ENCODE assay signal across 8 cellular contexts in genomic region chr14:24441485-24441884, GRCh38. TPM values are rescaled to one million over a fixed set of nuclear protein-coding genes. Genes with fewer than 3 reads are reported as not detected.
DNase-seq lines count a peak whose midpoint lies in the region; ATAC-seq, FAIRE-seq and TF ChIP-seq lines count a peak whose summit lies in the region.

No MANE protein-coding gene starts in this region.

- H3K4ac ChIP-seq in trophoblast cell (ENCODE audit: low read depth, low read length): no peak overlapping the region

- H3K4me3 ChIP-seq in DND-41 (ENCODE audit: low read depth in 1 of 2, low read length in 2 of 2) (peak overlapping the region; percentile 56 to 64), Peyer's patch (peak overlapping the region; percentile 53 to 79 (median 66)), endothelial cell of umbilical vein (replicated peaks in 1 of 3; ENCODE audit: insufficient read depth in 1 of 3, low read depth in 1 of 3, low read length in 3 of 3) (peak overlapping the region in 2 of 3 experiments; percentile 40 to 88), trophoblast cell (ENCODE audit: low read depth, low read length) (no peak overlapping the region)

- TF ChIP-seq POLR2A in Peyer's patch (IDR thresholded peaks at IDR 0.05): no peak
- no peak for TF ChIP-seq POLR2A in endothelial cell of umbilical vein (IDR thresholded peaks at IDR 0.05; ENCODE audit: low read depth, low read length)

- BruUV-seq in endothelial cell of umbilical vein (replicated peaks; lab: Mats Ljungman, UMichigan): TSS peak; percentile 52

- no peak overlapping the region for H3K14ac ChIP-seq in trophoblast cell (ENCODE audit: low read length)

- H3K27me3 ChIP-seq in DND-41 (ENCODE audit: insufficient read depth, low read length, poor library complexity): no peaks in the 10 kb centered on the region
- no peaks in the 10 kb centered on the region for H3K27me3 ChIP-seq in Peyer's patch
- no peaks in the 10 kb centered on the region for H3K27me3 ChIP-seq in endothelial cell of umbilical vein (ENCODE audit: control insufficient read depth in 2 of 2, insufficient read depth in 2 of 2, low read length in 2 of 2)
- H3K27me3 ChIP-seq in trophoblast cell (ENCODE audit: insufficient read depth, low read length): no peaks in the 10 kb centered on the region

- H2AFZ ChIP-seq in DND-41 (ENCODE audit: low read depth, low read length) (no peak overlapping the region), endothelial cell of umbilical vein (ENCODE audit: low read depth, low read length) (no peak overlapping the region), trophoblast cell (ENCODE audit: insufficient read depth, low read length, poor library complexity) (no peak overlapping the region)

- no peak overlapping the region for H2AK5ac ChIP-seq in trophoblast cell (ENCODE audit: low read length)

- dilution Hi-C loops in endothelial cell of umbilical vein (cut with MboI; ENCODE audit: extremely low pct_ligation_motif_present, low sequenced_read_pairs): no loop called here

- H2BK120ac ChIP-seq in trophoblast cell (ENCODE audit: insufficient read depth, low read length, poor library complexity): no peak overlapping the region

- H3K27ac ChIP-seq in DND-41 (ENCODE audit: low read length) (peak overlapping the region; percentile 89), Peyer's patch (peak overlapping the region; percentile 92 to 100 (median 95)), endothelial cell of umbilical vein (ENCODE audit: insufficient read depth, low read depth, low read length) (peak overlapping the region; percentile 98), trophoblast cell (ENCODE audit: low read depth, low read length) (no peak overlapping the region)

- no peak overlapping the region for H4K12ac ChIP-seq in trophoblast cell (ENCODE audit: low read depth, low read length)

- POLR2A ChIA-PET in endothelial cell of umbilical vein (lab: Charles Lee): interaction anchor here (0.5 to 1.5 kb wide), 4 partner anchors 10 to 353 kb away, joined by 3 to 5 read pairs (median 4); partner anchors contain the start of genes CBLN3 and KHNYN

- no peak overlapping the region for H2BK12ac ChIP-seq in trophoblast cell (ENCODE audit: low read length)

- no peak overlapping the region for H3K23ac ChIP-seq in trophoblast cell (ENCODE audit: low read length)

- H3K18ac ChIP-seq in trophoblast cell (ENCODE audit: low read length): no peak overlapping the region

- peaks cover 14% of the 10 kb centered on the region; the same call in 1 of the 2 replicates for H4K20me1 ChIP-seq in DND-41 (ENCODE audit: insufficient read depth, low read length)
- H4K20me1 ChIP-seq in endothelial cell of umbilical vein (replicated peaks; ENCODE audit: control insufficient read depth, extremely low read depth, insufficient read depth, low read length): no peaks in the 10 kb centered on the region

- WGBS in trophoblast cell (ENCODE audit: extremely low coverage, insufficient coverage, insufficient read length): no CpG with 5 or more reads among the region's 5 CpGs

- H2BK5ac ChIP-seq in trophoblast cell (ENCODE audit: low read depth, low read length, poor library complexity): no peak overlapping the region

- no peak overlapping the region for H4K8ac ChIP-seq in trophoblast cell (ENCODE audit: low read depth, low read length)

- no peak for TF ChIP-seq CTCF in DND-41 (IDR thresholded peaks at IDR 0.05; ENCODE audit: borderline replicate concordance, extremely low read depth, low read length, poor library complexity, severe bottlenecking)
- TF ChIP-seq CTCF in Peyer's patch (IDR thresholded peaks at IDR 0.05): no peak
- no peak for TF ChIP-seq CTCF in endothelial cell of umbilical vein (IDR thresholded peaks at IDR 0.05; ENCODE audit: extremely low read depth in 1 of 2, insufficient read depth in 1 of 2, low read depth in 1 of 2, low read length in 2 of 2)

- CTCF ChIA-PET in endothelial cell of umbilical vein (lab: Charles Lee): interaction anchor here (1.1 to 2.2 kb wide), 6 partner anchors 10 to 145 kb away, joined by 3 to 31 read pairs (median 8); no protein-coding TSS in a partner anchor

- H3K4me2 ChIP-seq in DND-41 (ENCODE audit: insufficient read depth, low read length) (peak overlapping the region; percentile 94), endothelial cell of umbilical vein (ENCODE audit: insufficient read depth, low read length) (peak overlapping the region; percentile 76), trophoblast cell (ENCODE audit: low read length) (peak overlapping the region; percentile 93)

- H3K79me2 ChIP-seq in DND-41 (ENCODE audit: insufficient read depth, low read length) (peaks cover 36% of the 10 kb centered on the region), endothelial cell of umbilical vein (ENCODE audit: control insufficient read depth, insufficient read depth, low read length) (peaks cover 2% of the 10 kb centered on the region), trophoblast cell (ENCODE audit: control insufficient read depth, insufficient read depth, low read length, poor library complexity) (peaks cover 6% of the 10 kb centered on the region)

- H3K9ac ChIP-seq in DND-41 (ENCODE audit: low read depth, low read length) (peak overlapping the region; percentile 80), endothelial cell of umbilical vein (replicated peaks; ENCODE audit: extremely low read depth, insufficient read depth, low read length) (no peak overlapping the region), trophoblast cell (ENCODE audit: low read length) (no peak overlapping the region)

- ATAC-seq in DND-41 (ENCODE audit: insufficient read depth, low read depth) (no peak), HG03442 (IDR thresholded peaks at IDR 0.05; ENCODE audit: unreplicated experiment) (no peak)

- H3K36me3 ChIP-seq in DND-41 (ENCODE audit: insufficient read depth, low read length): peaks cover 49% of the 10 kb centered on the region
- peaks cover 0 to 47% (median 0%) of the 10 kb centered on the region in 3 donors for H3K36me3 ChIP-seq in Peyer's patch
- H3K36me3 ChIP-seq in endothelial cell of umbilical vein (ENCODE audit: control insufficient read depth in 2 of 2, extremely low read depth in 1 of 2, insufficient read depth in 2 of 2, low read length in 2 of 2): peaks cover 7 to 23% of the 10 kb centered on the region in 2 experiments
- peaks cover 26 to 40% of the 10 kb centered on the region in 2 experiments for H3K36me3 ChIP-seq in trophoblast cell (ENCODE audit: control insufficient read depth in 1 of 2, insufficient read depth in 2 of 2, low read length in 2 of 2)

- no peak overlapping the region for H4K91ac ChIP-seq in trophoblast cell (ENCODE audit: low read depth, low read length)

- H3K9me3 ChIP-seq in DND-41 (ENCODE audit: insufficient read depth, low read length, severe bottlenecking) (no peaks in the 10 kb centered on the region), Peyer's patch (no peaks in the 10 kb centered on the region), endothelial cell of umbilical vein (replicated peaks; ENCODE audit: control insufficient read depth, insufficient read depth, low read length) (no peaks in the 10 kb centered on the region), trophoblast cell (ENCODE audit: insufficient read depth, low read depth, low read length) (no peaks in the 10 kb centered on the region)

- no peak for FAIRE-seq in endothelial cell of umbilical vein (lab: Jason Lieb, UNC)

- DNase-seq in DND-41 (no peak), Peyer's patch (no peak), endothelial cell of umbilical vein (ENCODE audit: low read depth, low spot score) (no peak), trophoblast cell (no peak), nucleus accumbens (lab: John Stamatoyannopoulos, UW) (no peak), NCI-H510A treated with DMSO at 0.1 percent for 48 hours (lab: John Stamatoyannopoulos, UW) (no peak), NCI-H446 treated with DMSO at 0.1 percent for 48 hours (lab: John Stamatoyannopoulos, UW) (no peak)

- H3K79me1 ChIP-seq in trophoblast cell (ENCODE audit: low read length): peaks cover 9% of the 10 kb centered on the region

- peaks cover 44% of the 10 kb centered on the region for H3K4me1 ChIP-seq in DND-41 (ENCODE audit: insufficient read depth, low read length)
- peaks cover 4 to 34% (median 5%) of the 10 kb centered on the region in 4 donors for H3K4me1 ChIP-seq in Peyer's patch
- peaks cover 33% of the 10 kb centered on the region for H3K4me1 ChIP-seq in endothelial cell of umbilical vein (ENCODE audit: control insufficient read depth, extremely low read depth, insufficient read depth, low read length)
- peaks cover 4 to 6% of the 10 kb centered on the region in 2 experiments for H3K4me1 ChIP-seq in trophoblast cell (ENCODE audit: control insufficient read depth in 1 of 2, insufficient read depth in 2 of 2, low read length in 2 of 2)

- no peaks in the 10 kb centered on the region for H3K9me1 ChIP-seq in endothelial cell of umbilical vein (replicated peaks; ENCODE audit: control insufficient read depth, extremely low read depth, insufficient read depth, low read length)

- intact Hi-C loops in endothelial cell of umbilical vein (cut with micrococcal nuclease): loop anchor here (10.0 kb wide), 1 partner anchor 953 kb away; no protein-coding TSS in a partner anchor

RNA-seq across cellular contexts. Expression of gene SDR39U1, which starts 1.1 kb away (rescaled TPM):
- total RNA-seq in Peyer's patch: 10 to 100 TPM; 25.7 to 98.2 (median 48.9) TPM
- total RNA-seq in endothelial cell of umbilical vein: 38.6 and 40.2 TPM in 2 replicates
- polyA plus RNA-seq in endothelial cell of umbilical vein: 72.6 and 89.8 TPM in 2 replicates
- 52.3 and 53.0 TPM in 2 replicates for polyA plus RNA-seq in endothelial cell of umbilical vein (2011; cell fraction: cytosol; rRNA removed)
- polyA plus RNA-seq in endothelial cell of umbilical vein (2011; cell fraction: nucleus; rRNA removed): 192 and 200 TPM in 2 replicates
- 25.9 and 26.8 TPM in 2 replicates for polyA plus RNA-seq in endothelial cell of umbilical vein (2012)
- polyA minus RNA-seq in endothelial cell of umbilical vein: 17.2 and 18.1 TPM in 2 replicates
- polyA minus RNA-seq in endothelial cell of umbilical vein (2011; cell fraction: cytosol; rRNA and poly(A)+ RNA removed): 19.7 TPM
- 31.2 and 39.9 TPM in 2 replicates for polyA minus RNA-seq in endothelial cell of umbilical vein (2011; cell fraction: nucleus; rRNA and poly(A)+ RNA removed)
- polyA plus RNA-seq in trophoblast cell (2013): 25.9 and 26.1 TPM in 2 replicates

RNA-seq across cellular contexts. Expression of gene KHNYN, which starts 11.7 kb away (rescaled TPM):
- total RNA-seq in Peyer's patch (100 to 1,000 TPM in 2 of 4 donors, 10 to 100 TPM in 2; 80.9 to 129 (median 113) TPM), endothelial cell of umbilical vein (63.3 and 66.7 TPM in 2 replicates)
- polyA plus RNA-seq in endothelial cell of umbilical vein: 25.2 and 25.4 TPM in 2 replicates
- polyA plus RNA-seq in endothelial cell of umbilical vein (2011; cell fraction: cytosol; rRNA removed): 19.6 and 24.3 TPM in 2 replicates
- 99.3 and 103 TPM in 2 replicates for polyA plus RNA-seq in endothelial cell of umbilical vein (2011; cell fraction: nucleus; rRNA removed)
- 39.1 and 39.8 TPM in 2 replicates for polyA plus RNA-seq in endothelial cell of umbilical vein (2012)
- 59.9 and 60.3 TPM in 2 replicates for polyA minus RNA-seq in endothelial cell of umbilical vein
- polyA minus RNA-seq in endothelial cell of umbilical vein (2011; cell fraction: cytosol; rRNA and poly(A)+ RNA removed): 7.4 TPM
- 72.1 and 82.5 TPM in 2 replicates for polyA minus RNA-seq in endothelial cell of umbilical vein (2011; cell fraction: nucleus; rRNA and poly(A)+ RNA removed)
- polyA plus RNA-seq in trophoblast cell (2013): 24.7 and 26.0 TPM in 2 replicates

RNA-seq across cellular contexts. Expression of gene CBLN3, which starts 12.0 kb away (rescaled TPM):
- total RNA-seq in Peyer's patch (1 to 10 TPM in 1 of 4 donors, under 1 TPM in 1, not detected in 2; 0.94 to 4.3 TPM), endothelial cell of umbilical vein (5.0 and 8.6 TPM in 2 replicates)
- 7.8 and 7.9 TPM in 2 replicates for polyA plus RNA-seq in endothelial cell of umbilical vein
- polyA plus RNA-seq in endothelial cell of umbilical vein (2011; cell fraction: cytosol; rRNA removed): 3.4 and 4.2 TPM in 2 replicates
- polyA plus RNA-seq in endothelial cell of umbilical vein (2011; cell fraction: nucleus; rRNA removed): 27.9 and 31.3 TPM in 2 replicates
- 4.2 and 5.1 TPM in 2 replicates for polyA plus RNA-seq in endothelial cell of umbilical vein (2012)
- 4.4 and 6.1 TPM in 2 replicates for polyA minus RNA-seq in endothelial cell of umbilical vein
- not detected for polyA minus RNA-seq in endothelial cell of umbilical vein (2011; cell fraction: cytosol; rRNA and poly(A)+ RNA removed)
- 6.4 and 8.2 TPM in 2 replicates for polyA minus RNA-seq in endothelial cell of umbilical vein (2011; cell fraction: nucleus; rRNA and poly(A)+ RNA removed)
- polyA plus RNA-seq in trophoblast cell (2013): 0.46 and 0.67 TPM in 2 replicates

RNA-seq across cellular contexts. Expression of gene NYNRIN, which starts 42.7 kb away (rescaled TPM):
- 10 to 100 TPM in 2 of 4 donors, 1 to 10 TPM in 2; 3.2 to 15.5 (median 10.3) TPM for total RNA-seq in Peyer's patch
- total RNA-seq in endothelial cell of umbilical vein: 42.8 and 45.1 TPM in 2 replicates
- polyA plus RNA-seq in endothelial cell of umbilical vein: 37.2 and 38.8 TPM in 2 replicates
- polyA plus RNA-seq in endothelial cell of umbilical vein (2011; cell fraction: cytosol; rRNA removed): 27.6 and 28.6 TPM in 2 replicates
- 59.8 and 66.2 TPM in 2 replicates for polyA plus RNA-seq in endothelial cell of umbilical vein (2011; cell fraction: nucleus; rRNA removed)
- 25.5 and 35.2 TPM in 2 replicates for polyA plus RNA-seq in endothelial cell of umbilical vein (2012)
- 56.5 and 59.7 TPM in 2 replicates for polyA minus RNA-seq in endothelial cell of umbilical vein
- not detected for polyA minus RNA-seq in endothelial cell of umbilical vein (2011; cell fraction: cytosol; rRNA and poly(A)+ RNA removed)
- 27.5 and 30.6 TPM in 2 replicates for polyA minus RNA-seq in endothelial cell of umbilical vein (2011; cell fraction: nucleus; rRNA and poly(A)+ RNA removed)
- polyA plus RNA-seq in trophoblast cell (2013): 28.6 and 29.2 TPM in 2 replicates
